26 cellular contexts compared by ENCODE assay signal in genomic region chr19:11457115-11457514, GRCh38. TPM values are rescaled to one million over a fixed set of nuclear protein-coding genes. Genes with fewer than 3 reads are reported as not detected.
DNase-seq lines count a peak whose midpoint lies in the region; ATAC-seq and TF ChIP-seq lines count a peak whose summit lies in the region.
"Had no signal": no experiment of that assay in that cellular context is flagged by ENCODE, and none has a peak within 500 bp of the region (broad histone marks: within the 10 kb centered on the region; RNA-seq: fewer than 3 reads in every experiment).

No MANE protein-coding gene starts in this region.

- DNase-seq in ELF-1 (ENCODE audit: low read depth, low spot score) (peak; percentile 38), anterior cingulate cortex (lab: John Stamatoyannopoulos, UW) (peak in 53 of 58 donors; percentile 9 to 95 (median 76)), hypothalamus (lab: John Stamatoyannopoulos, UW) (peak in 47 of 51 donors; percentile 12 to 94 (median 75)), pons (ENCODE audit: low spot score) (peak; percentile 90), uterus (no peak)
- DNase-seq: activated CD8-positive, alpha-beta T cell treated with anti-CD3 and anti-CD28 coated beads for 36 hours; activated naive CD4-positive, alpha-beta T cell; activated T-cell treated with anti-CD3 and anti-CD28 coated beads, Interleukin-2, amount 50 U/mL, for 1 hour; amniotic stem cell; CD8-positive, alpha-beta memory T cell; DMS79; immature natural killer cell; lower lobe of right lung; MM.1S; NCI-H2171 treated with DMSO at 0.1 percent for 48 hours; NCI-H526 treated with DMSO at 0.1 percent for 48 hours; ovary; tibial artery had no signal

- H3K9me3 ChIP-seq in uterus = no peaks in the 10 kb centered on the region
- H3K9me3 ChIP-seq: esophagus muscularis mucosa, HAP-1, lower lobe of right lung, ovary, tibial artery had no signal

- H3K4me1 ChIP-seq in uterus = no peaks in the 10 kb centered on the region
- H3K4me1 ChIP-seq: esophagus muscularis mucosa, HAP-1, lower lobe of right lung had no signal

- H3K36me3 ChIP-seq in uterus = no peaks in the 10 kb centered on the region
- H3K36me3 ChIP-seq: esophagus muscularis mucosa, HAP-1, lower lobe of right lung, ovary, tibial artery had no signal

- intact Hi-C loops in uterus (cut with DNase I; ENCODE audit: low total_unique reads) = no loop called here

- no peak for TF ChIP-seq CTCF in uterus (IDR thresholded peaks at IDR 0.05)

- TF ChIP-seq POLR2A in uterus (IDR thresholded peaks at IDR 0.05) = no peak

- ATAC-seq in GM21381 (IDR thresholded peaks at IDR 0.05; ENCODE audit: unreplicated experiment) (no peak), HG03139 (IDR thresholded peaks at IDR 0.05; ENCODE audit: unreplicated experiment) (no peak), GM18517 (IDR thresholded peaks at IDR 0.05; ENCODE audit: unreplicated experiment) (no peak)
- ATAC-seq: activated CD8-positive, alpha-beta T cell treated with anti-CD3 and anti-CD28 coated beads for 36 hours; lower lobe of right lung; sciatic nerve; stimulated activated effector memory CD8-positive, alpha-beta T cell treated with anti-CD3 and anti-CD28 coated beads, Interleukin-12 subunit alpha, Interleukin-12 subunit beta, amount 100 ng/mL, for 72 hours had no signal

- H3K27me3 ChIP-seq in uterus = no peaks in the 10 kb centered on the region
- H3K27me3 ChIP-seq: ovary had no signal

- H3K27ac ChIP-seq in uterus = no peak overlapping the region
- H3K27ac ChIP-seq: esophagus muscularis mucosa, HL-60, lower lobe of right lung, ovary, tibial artery had no signal

- H3K4me3 ChIP-seq in uterus = no peak overlapping the region
- H3K4me3 ChIP-seq: esophagus muscularis mucosa, HAP-1, lower lobe of right lung, ovary, tibial artery had no signal

RNA-seq across cellular contexts. Expression of gene PRKCSH, which starts 21.7 kb away (rescaled TPM):
- total RNA-seq in uterus = 100 to 1,000 TPM in 3 of 4 donors, 10 to 100 TPM in 1; 65.3 to 228 (median 155) TPM

RNA-seq across cellular contexts. Expression of gene ODAD3, which starts 22.2 kb away (rescaled TPM):
- total RNA-seq in uterus = 1 to 10 TPM in 1 of 4 donors, under 1 TPM in 1, not detected in 2; 0.48 to 4.4 TPM

RNA-seq across cellular contexts. Expression of gene ELAVL3, which starts 23.7 kb away (rescaled TPM):
- total RNA-seq in uterus = 1 to 10 TPM in 1 of 4 donors, not detected in 3; 1.1 TPM
- total RNA-seq: activated CD8-positive, alpha-beta T cell treated with anti-CD3 and anti-CD28 coated beads for 36 hours; CD8-positive, alpha-beta memory T cell; lower lobe of right lung; ovary had no signal

RNA-seq across cellular contexts. Expression of gene RGL3, which starts 38.0 kb away (rescaled TPM):
- total RNA-seq in uterus = 10 to 100 TPM in 3 of 4 donors, 1 to 10 TPM in 1; 1.0 to 19.0 (median 13.2) TPM
- total RNA-seq: activated CD8-positive, alpha-beta T cell treated with anti-CD3 and anti-CD28 coated beads for 36 hours; CD8-positive, alpha-beta memory T cell had no signal

RNA-seq across cellular contexts. Expression of gene ZNF653, which starts 48.5 kb away (rescaled TPM):
- 10 to 100 TPM in 1 of 4 donors, 1 to 10 TPM in 2, under 1 TPM in 1; 0.88 to 14.8 (median 6.3) TPM for total RNA-seq in uterus

Comparison
In these comparisons a context has a peak if more than half of its experiments do, and no peak if none do; other contexts are left out.
1. DNase-seq: peak in ELF-1 (single experiment), anterior cingulate cortex (53 of 58), hypothalamus (47 of 51) and pons (single experiment); none in uterus (0 of 2).